21 cellular contexts compared by ENCODE assay signal in the genomic region with DNA sequence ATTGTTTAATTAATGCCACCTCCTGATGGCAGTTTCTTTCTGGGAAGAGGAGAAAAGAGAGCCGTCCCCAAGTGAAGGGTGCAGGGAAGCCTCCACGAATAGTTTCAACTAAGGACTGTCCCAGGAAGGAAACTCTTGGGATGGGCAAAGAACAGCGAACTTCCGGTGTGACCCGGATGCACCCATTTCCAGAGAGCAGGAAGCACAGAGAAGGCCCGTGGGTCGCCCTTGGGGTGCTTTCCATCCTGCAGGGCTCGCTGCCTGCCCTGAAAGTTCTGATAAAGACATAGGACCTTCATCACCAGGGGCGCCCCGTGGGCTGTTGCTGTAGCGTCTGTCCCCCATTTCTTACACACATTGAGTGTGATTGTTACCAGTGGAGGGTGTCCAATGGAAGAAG.
"Had no signal": no experiment of that assay in that cellular context is flagged by ENCODE, and none has a peak within 500 bp of the region (broad histone marks: within the 10 kb centered on the region; RNA-seq: fewer than 3 reads in every experiment).

No MANE protein-coding gene starts in this region.

- H3K27ac ChIP-seq: colonic mucosa, gastroesophageal sphincter, heart left ventricle, neural progenitor cell, prostate gland, skin epidermis had no signal

- DNase-seq: activated CD4-positive, alpha-beta T cell treated with anti-CD3 and anti-CD28 coated beads, Interleukin-2, amount 10 ng/mL, durations not matched to agents 24 days and 14 days; activated CD8-positive, alpha-beta memory T cell treated with anti-CD3 and anti-CD28 coated beads, Interleukin-2, amount 50 U/mL, for 4 hours; activated effector memory CD4-positive, alpha-beta T cell treated with anti-CD3 and anti-CD28 coated beads, Interleukin-2, amount 50 U/mL, for 16 hours; activated T-cell treated with anti-CD3 and anti-CD28 coated beads, Interleukin-2, amount 50 U/mL, for 72 hours; caudate nucleus; colonic mucosa; effector CD4-positive, alpha-beta T cell; heart left ventricle; kidney; left ventricle myocardium superior; mesenchymal stem cell; naive thymus-derived CD4-positive, alpha-beta T cell; right cardiac atrium; stimulated activated naive CD8-positive, alpha-beta T cell treated with anti-CD3 and anti-CD28 coated beads, Interleukin-15, amount 100 ng/mL, for 72 hours; SW 1271; upper lobe of left lung had no signal

- ATAC-seq: activated T-cell treated with anti-CD3 and anti-CD28 coated beads, Interleukin-2, amount 50 U/mL, for 72 hours; gastroesophageal sphincter; left ventricle myocardium superior; naive thymus-derived CD4-positive, alpha-beta T cell; stimulated activated naive CD8-positive, alpha-beta T cell treated with anti-CD3 and anti-CD28 coated beads, Interleukin-15, amount 100 ng/mL, for 72 hours had no signal

- H3K4me2 ChIP-seq: neural progenitor cell had no signal

- H3K4me3 ChIP-seq: colonic mucosa, gastroesophageal sphincter, heart left ventricle, neural progenitor cell, prostate gland, skin epidermis, upper lobe of left lung had no signal

- H3K27ac Mint-ChIP-seq: activated CD4-positive, alpha-beta T cell treated with anti-CD3 and anti-CD28 coated beads, Interleukin-2, amount 10 ng/mL, durations not matched to agents 24 days and 14 days; activated T-cell treated with anti-CD3 and anti-CD28 coated beads, Interleukin-2, amount 50 U/mL, for 72 hours; neural progenitor cell had no signal

- H3K9me3 Mint-ChIP-seq: activated CD4-positive, alpha-beta T cell treated with anti-CD3 and anti-CD28 coated beads, Interleukin-2, amount 10 ng/mL, durations not matched to agents 24 days and 14 days; activated T-cell treated with anti-CD3 and anti-CD28 coated beads, Interleukin-2, amount 50 U/mL, for 72 hours; naive thymus-derived CD4-positive, alpha-beta T cell; stimulated activated naive CD8-positive, alpha-beta T cell treated with anti-CD3 and anti-CD28 coated beads, Interleukin-15, amount 100 ng/mL, for 72 hours had no signal

- H3K4me1 ChIP-seq: colonic mucosa, neural progenitor cell, prostate gland had no signal

- H2AFZ ChIP-seq: neural progenitor cell had no signal

- H3K27me3 Mint-ChIP-seq: activated CD4-positive, alpha-beta T cell treated with anti-CD3 and anti-CD28 coated beads, Interleukin-2, amount 10 ng/mL, durations not matched to agents 24 days and 14 days; brain; naive thymus-derived CD4-positive, alpha-beta T cell; stimulated activated naive CD8-positive, alpha-beta T cell treated with anti-CD3 and anti-CD28 coated beads, Interleukin-15, amount 100 ng/mL, for 72 hours had no signal

- H3K36me3 ChIP-seq: prostate gland had no signal

- H3K4me1 Mint-ChIP-seq: neural progenitor cell had no signal

- H3K4me3 Mint-ChIP-seq: activated CD4-positive, alpha-beta T cell treated with anti-CD3 and anti-CD28 coated beads, Interleukin-2, amount 10 ng/mL, durations not matched to agents 24 days and 14 days; activated T-cell treated with anti-CD3 and anti-CD28 coated beads, Interleukin-2, amount 50 U/mL, for 72 hours; brain; naive thymus-derived CD4-positive, alpha-beta T cell; neural progenitor cell; stimulated activated naive CD8-positive, alpha-beta T cell treated with anti-CD3 and anti-CD28 coated beads, Interleukin-15, amount 100 ng/mL, for 72 hours had no signal

- H3K27me3 ChIP-seq: colonic mucosa, gastroesophageal sphincter, heart left ventricle, neural progenitor cell, upper lobe of left lung had no signal
